15 cellular contexts compared by ENCODE assay signal in the genomic region with DNA sequence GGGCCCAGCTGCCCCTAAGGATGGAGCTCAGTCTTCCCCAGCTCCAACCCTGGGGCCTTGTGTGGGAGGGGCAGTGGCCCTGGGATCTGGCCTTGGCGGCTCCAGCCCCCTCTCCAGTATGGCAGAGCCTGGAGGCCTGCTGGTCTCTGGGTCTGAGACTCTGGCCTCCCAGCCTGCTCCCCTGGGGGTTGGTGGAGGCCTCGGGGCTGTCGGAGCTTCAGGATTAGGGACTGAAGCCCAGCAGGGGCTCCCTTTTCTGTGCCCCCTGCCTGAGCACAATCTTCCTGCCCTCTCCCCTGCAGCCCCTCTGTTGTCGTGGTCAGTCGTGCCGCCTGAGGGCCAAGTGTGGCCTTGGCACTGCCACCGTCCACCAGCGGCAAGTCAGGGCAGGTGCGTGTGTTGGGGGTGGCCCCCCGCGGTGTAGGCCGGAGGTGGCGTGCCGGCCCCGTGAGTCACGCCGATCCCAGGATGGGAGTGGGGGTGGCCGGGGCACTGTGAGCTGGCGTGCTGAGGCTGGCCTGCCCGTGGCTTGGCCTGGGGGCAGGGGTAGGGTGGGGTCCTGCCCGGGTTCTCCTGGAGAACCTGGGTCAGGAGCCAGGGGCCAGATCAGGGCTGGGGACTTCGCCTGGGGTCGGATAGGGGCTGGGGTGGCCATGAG. TPM values are rescaled to one million over a fixed set of nuclear protein-coding genes. Genes with fewer than 3 reads are reported as not detected.
DNase-seq lines count a peak whose midpoint lies in the region; ATAC-seq and TF ChIP-seq lines count a peak whose summit lies in the region.
"Had no signal": no experiment of that assay in that cellular context is flagged by ENCODE, and none has a peak within 500 bp of the region (broad histone marks: within the 10 kb centered on the region; RNA-seq: fewer than 3 reads in every experiment).

No MANE protein-coding gene starts in this region.

- peaks cover 37% of the 10 kb centered on the region for H3K4me1 ChIP-seq in osteoblast (ENCODE audit: insufficient read depth, low read length)

- no peak overlapping the region for H3K4me3 ChIP-seq in choroid plexus epithelial cell (ENCODE audit: low read depth, low read length)
- no peak overlapping the region for H3K4me3 ChIP-seq in osteoblast (ENCODE audit: insufficient read depth, low read length)

- no peaks in the 10 kb centered on the region for H3K36me3 ChIP-seq in osteoblast (ENCODE audit: insufficient read depth, low read length)
- H3K36me3 ChIP-seq: WERI-Rb-1 had no signal

- peaks cover 98% of the 10 kb centered on the region for H3K79me2 ChIP-seq in osteoblast (ENCODE audit: insufficient read depth, low read length)

- H3K27me3 ChIP-seq in osteoblast (ENCODE audit: insufficient read depth, low read length), result no peaks in the 10 kb centered on the region

- peak; percentile 74 for DNase-seq in A172 (ENCODE audit: low spot score)
- peak; percentile 34 for DNase-seq in LoVo (ENCODE audit: low spot score)
- DNase-seq in choroid plexus epithelial cell (ENCODE audit: low read depth), result peak; percentile 38
- peak; percentile 99 for DNase-seq in osteoblast (ENCODE audit: insufficient read length, low spot score, missing footprints)
- no peak for DNase-seq in effector CD4-positive, alpha-beta T cell
- DNase-seq: activated T-cell treated with anti-CD3 and anti-CD28 coated beads, Interleukin-2, amount 50 U/mL, for 4 hours; foreskin fibroblast; Karpas-422; mesendoderm; NCI-H345; Right ventricle myocardium superior; WERI-Rb-1 had no signal

- H3K4me2 ChIP-seq in osteoblast (ENCODE audit: insufficient read depth, low read length), result peak overlapping the region; percentile 50

- no peaks in the 10 kb centered on the region for H3K9me3 ChIP-seq in osteoblast (ENCODE audit: low read depth, low read length)

- H4K20me1 ChIP-seq in osteoblast (ENCODE audit: insufficient read depth, low read length), result peaks cover 94% of the 10 kb centered on the region

- H3K27ac ChIP-seq in osteoblast (ENCODE audit: low read depth, low read length), result peak overlapping the region; percentile 54
- H3K27ac ChIP-seq: WERI-Rb-1 had no signal

- no peak for TF ChIP-seq CTCF in choroid plexus epithelial cell (conservative IDR thresholded peaks at IDR 0.05; ENCODE audit: low read depth, low read length)
- no peak for TF ChIP-seq CTCF in osteoblast (IDR thresholded peaks at IDR 0.05; ENCODE audit: extremely low read depth, low read depth, low read length)

- ATAC-seq in HG02642 (IDR thresholded peaks at IDR 0.05; ENCODE audit: poor library complexity, unreplicated experiment), result no peak
- no peak for ATAC-seq in HG03342 (IDR thresholded peaks at IDR 0.05; ENCODE audit: unreplicated experiment)
- no peak for ATAC-seq in GM21526 (IDR thresholded peaks at IDR 0.05; ENCODE audit: low FRiP score, unreplicated experiment)
- ATAC-seq: activated T-cell treated with anti-CD3 and anti-CD28 coated beads, Interleukin-2, amount 50 U/mL, for 4 hours had no signal

- no peak overlapping the region for H2AFZ ChIP-seq in osteoblast (ENCODE audit: low read length)

RNA-seq across cellular contexts. Expression of a gene that starts 53.6 kb away (rescaled TPM):
- 12.8 and 17.2 TPM in 2 replicates for total RNA-seq in A172 (2014; rRNA removed; shearing (Covaris generic))
- 25.3 and 26.4 TPM in 2 replicates for total RNA-seq in osteoblast
